Comparison of ENCODE assay signal across 2 cellular contexts in the genomic region with DNA sequence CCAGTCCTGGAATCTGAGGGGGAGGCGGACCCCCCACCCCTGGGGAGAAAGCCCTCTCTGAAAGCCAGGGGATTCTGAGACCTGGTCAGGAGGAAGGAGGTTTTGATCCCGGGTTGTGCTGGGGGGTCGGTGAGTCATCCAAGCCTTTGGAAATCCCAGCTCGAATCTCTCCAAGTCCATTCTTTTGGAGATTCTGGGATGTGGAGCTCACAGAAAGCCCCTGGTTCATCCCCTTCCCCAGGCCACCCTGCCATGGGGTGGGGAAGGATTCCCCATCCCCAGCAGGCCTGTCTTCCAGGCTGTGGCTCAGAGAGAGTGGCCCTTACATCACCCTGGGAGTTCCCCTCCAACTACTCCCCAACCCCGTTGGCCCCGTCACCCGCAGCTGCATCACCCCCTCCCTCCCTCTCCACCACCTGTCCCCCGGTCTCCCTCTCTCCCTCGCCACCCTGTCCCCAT.
TF ChIP-seq lines count a peak whose summit lies in the region.

No MANE protein-coding gene starts in this region.

TF ChIP-seq in IMR-90, 13 proteins besides CTCF, POLR2A, EP300 and RAD21:
- peak; percentile 48; the same call in 1 of the 2 replicates for TF ChIP-seq FOS (IDR thresholded peaks at IDR 0.05; ENCODE audit: low read depth, low read length)
- no peak for TF ChIP-seq CEBPB (IDR thresholded peaks at IDR 0.05; ENCODE audit: low read depth, low read length)
- no peak for TF ChIP-seq MAZ (IDR thresholded peaks at IDR 0.05; ENCODE audit: borderline replicate concordance, low read depth, low read length)

TF ChIP-seq in K562, 482 proteins besides CTCF, POLR2A, EP300 and RAD21 (continues in another document):
- TF ChIP-seq CEBPB (tag; IDR thresholded peaks at IDR 0.05) = no peak
- no peak for TF ChIP-seq CBX5 (IDR thresholded peaks at IDR 0.05; ENCODE audit: borderline replicate concordance, low read depth)
- no peak for TF ChIP-seq RNF2 (IDR thresholded peaks at IDR 0.05)
- TF ChIP-seq, protein P1, sequence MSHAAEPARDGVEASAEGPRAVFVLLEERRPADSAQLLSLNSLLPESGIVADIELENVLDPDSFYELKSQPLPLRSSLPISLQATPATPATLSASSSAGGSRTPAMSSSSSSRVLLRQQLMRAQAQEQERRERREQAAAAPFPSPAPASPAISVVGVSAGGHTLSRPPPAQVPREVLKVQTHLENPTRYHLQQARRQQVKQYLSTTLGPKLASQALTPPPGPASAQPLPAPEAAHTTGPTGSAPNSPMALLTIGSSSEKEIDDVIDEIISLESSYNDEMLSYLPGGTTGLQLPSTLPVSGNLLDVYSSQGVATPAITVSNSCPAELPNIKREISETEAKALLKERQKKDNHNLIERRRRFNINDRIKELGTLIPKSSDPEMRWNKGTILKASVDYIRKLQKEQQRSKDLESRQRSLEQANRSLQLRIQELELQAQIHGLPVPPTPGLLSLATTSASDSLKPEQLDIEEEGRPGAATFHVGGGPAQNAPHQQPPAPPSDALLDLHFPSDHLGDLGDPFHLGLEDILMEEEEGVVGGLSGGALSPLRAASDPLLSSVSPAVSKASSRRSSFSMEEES (CRISPR knock-in tag; IDR thresholded peaks at IDR 0.05) = no peak
- no peak for TF ChIP-seq SMARCC2 (IDR thresholded peaks at IDR 0.05; ENCODE audit: low read depth)
- TF ChIP-seq ETV1 (tag; conservative IDR thresholded peaks at IDR 0.05; ENCODE audit: low read depth) = no peak
- no peak for TF ChIP-seq CAMTA2 (CRISPR knock-in tag; conservative IDR thresholded peaks at IDR 0.05)
- no peak for TF ChIP-seq BACH1 (tag; IDR thresholded peaks at IDR 0.05)
- no peak for TF ChIP-seq ETV6 (IDR thresholded peaks at IDR 0.05; ENCODE audit: borderline replicate concordance in 1 of 2, low read depth in 2 of 2, low read length in 1 of 2)
- TF ChIP-seq ETV6 (CRISPR knock-in tag; IDR thresholded peaks at IDR 0.05; ENCODE audit: borderline replicate concordance) = no peak
- TF ChIP-seq BCL6 (CRISPR knock-in tag; IDR thresholded peaks at IDR 0.05) = no peak
- no peak for TF ChIP-seq RBM17 (IDR thresholded peaks at IDR 0.05; ENCODE audit: borderline replicate concordance, low read depth, low read length)
- TF ChIP-seq ZNF217 (CRISPR knock-in tag; IDR thresholded peaks at IDR 0.05) = no peak
- TF ChIP-seq GTF2A2 (tag; IDR thresholded peaks at IDR 0.05) = no peak
- TF ChIP-seq DIDO1 (tag; IDR thresholded peaks at IDR 0.05; ENCODE audit: low read depth) = no peak
- no peak for TF ChIP-seq SMARCA4 (IDR thresholded peaks at IDR 0.05)
- TF ChIP-seq, protein P2, sequence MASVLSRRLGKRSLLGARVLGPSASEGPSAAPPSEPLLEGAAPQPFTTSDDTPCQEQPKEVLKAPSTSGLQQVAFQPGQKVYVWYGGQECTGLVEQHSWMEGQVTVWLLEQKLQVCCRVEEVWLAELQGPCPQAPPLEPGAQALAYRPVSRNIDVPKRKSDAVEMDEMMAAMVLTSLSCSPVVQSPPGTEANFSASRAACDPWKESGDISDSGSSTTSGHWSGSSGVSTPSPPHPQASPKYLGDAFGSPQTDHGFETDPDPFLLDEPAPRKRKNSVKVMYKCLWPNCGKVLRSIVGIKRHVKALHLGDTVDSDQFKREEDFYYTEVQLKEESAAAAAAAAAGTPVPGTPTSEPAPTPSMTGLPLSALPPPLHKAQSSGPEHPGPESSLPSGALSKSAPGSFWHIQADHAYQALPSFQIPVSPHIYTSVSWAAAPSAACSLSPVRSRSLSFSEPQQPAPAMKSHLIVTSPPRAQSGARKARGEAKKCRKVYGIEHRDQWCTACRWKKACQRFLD (CRISPR knock-in tag; IDR thresholded peaks at IDR 0.05) = no peak
- no peak for TF ChIP-seq BRD9 (IDR thresholded peaks at IDR 0.05; ENCODE audit: low read depth, partially characterized antibody)
- TF ChIP-seq POLR2H (tag; IDR thresholded peaks at IDR 0.05; ENCODE audit: low read depth) = no peak
- TF ChIP-seq HMGN3 (IDR thresholded peaks at IDR 0.05; ENCODE audit: borderline replicate concordance, extremely low read depth, insufficient read length, low read depth, low read length) = no peak
- TF ChIP-seq ZNF354B (CRISPR knock-in tag; IDR thresholded peaks at IDR 0.05) = no peak
- TF ChIP-seq KDM4B (IDR thresholded peaks at IDR 0.05; ENCODE audit: borderline replicate concordance in 2 of 2, low read depth in 1 of 2) = no peak
- TF ChIP-seq ZNF175 (CRISPR knock-in tag; IDR thresholded peaks at IDR 0.05; ENCODE audit: low read depth) = no peak
- no peak for TF ChIP-seq KDM5B (IDR thresholded peaks at IDR 0.05; ENCODE audit: insufficient replicate concordance, low read depth, low read length)
- no peak for TF ChIP-seq CBFA2T2 (conservative IDR thresholded peaks at IDR 0.05)
- no peak for TF ChIP-seq SIN3A (IDR thresholded peaks at IDR 0.05; ENCODE audit: borderline replicate concordance in 2 of 2, control insufficient read depth in 1 of 2, low read depth in 2 of 2, low read length in 2 of 2)
- TF ChIP-seq, protein P3, sequence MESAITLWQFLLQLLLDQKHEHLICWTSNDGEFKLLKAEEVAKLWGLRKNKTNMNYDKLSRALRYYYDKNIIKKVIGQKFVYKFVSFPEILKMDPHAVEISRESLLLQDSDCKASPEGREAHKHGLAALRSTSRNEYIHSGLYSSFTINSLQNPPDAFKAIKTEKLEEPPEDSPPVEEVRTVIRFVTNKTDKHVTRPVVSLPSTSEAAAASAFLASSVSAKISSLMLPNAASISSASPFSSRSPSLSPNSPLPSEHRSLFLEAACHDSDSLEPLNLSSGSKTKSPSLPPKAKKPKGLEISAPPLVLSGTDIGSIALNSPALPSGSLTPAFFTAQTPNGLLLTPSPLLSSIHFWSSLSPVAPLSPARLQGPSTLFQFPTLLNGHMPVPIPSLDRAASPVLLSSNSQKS (CRISPR knock-in tag; IDR thresholded peaks at IDR 0.05) = no peak
- TF ChIP-seq JUND (IDR thresholded peaks at IDR 0.05; ENCODE audit: borderline replicate concordance, low read depth, low read length) = peak; percentile 31; the same call in 1 of the 2 replicates
- no peak for TF ChIP-seq JUND (tag; IDR thresholded peaks at IDR 0.05; ENCODE audit: borderline replicate concordance, low read depth, low read length)
- peak; percentile 43; the same call in 1 of the 2 replicates for TF ChIP-seq ATF7 (IDR thresholded peaks at IDR 0.05)
- TF ChIP-seq TAF15 (IDR thresholded peaks at IDR 0.05; ENCODE audit: low read depth, low read length) = no peak
- TF ChIP-seq, protein P4, sequence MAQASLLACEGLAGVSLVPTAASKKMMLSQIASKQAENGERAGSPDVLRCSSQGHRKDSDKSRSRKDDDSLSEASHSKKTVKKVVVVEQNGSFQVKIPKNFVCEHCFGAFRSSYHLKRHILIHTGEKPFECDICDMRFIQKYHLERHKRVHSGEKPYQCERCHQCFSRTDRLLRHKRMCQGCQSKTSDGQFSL (CRISPR knock-in tag; IDR thresholded peaks at IDR 0.05) = no peak
- TF ChIP-seq, protein P4 (tag; IDR thresholded peaks at IDR 0.05) = no peak
- 0 out of 2 replicates have a peak, but pooled peaks have one; percentile 1 for TF ChIP-seq ZBTB7A (IDR thresholded peaks at IDR 0.05; ENCODE audit: borderline replicate concordance, control insufficient read depth, low read depth, low read length)
- TF ChIP-seq BDP1 (IDR thresholded peaks at IDR 0.05; ENCODE audit: insufficient read depth, insufficient read length) = no peak
- TF ChIP-seq, protein P5, sequence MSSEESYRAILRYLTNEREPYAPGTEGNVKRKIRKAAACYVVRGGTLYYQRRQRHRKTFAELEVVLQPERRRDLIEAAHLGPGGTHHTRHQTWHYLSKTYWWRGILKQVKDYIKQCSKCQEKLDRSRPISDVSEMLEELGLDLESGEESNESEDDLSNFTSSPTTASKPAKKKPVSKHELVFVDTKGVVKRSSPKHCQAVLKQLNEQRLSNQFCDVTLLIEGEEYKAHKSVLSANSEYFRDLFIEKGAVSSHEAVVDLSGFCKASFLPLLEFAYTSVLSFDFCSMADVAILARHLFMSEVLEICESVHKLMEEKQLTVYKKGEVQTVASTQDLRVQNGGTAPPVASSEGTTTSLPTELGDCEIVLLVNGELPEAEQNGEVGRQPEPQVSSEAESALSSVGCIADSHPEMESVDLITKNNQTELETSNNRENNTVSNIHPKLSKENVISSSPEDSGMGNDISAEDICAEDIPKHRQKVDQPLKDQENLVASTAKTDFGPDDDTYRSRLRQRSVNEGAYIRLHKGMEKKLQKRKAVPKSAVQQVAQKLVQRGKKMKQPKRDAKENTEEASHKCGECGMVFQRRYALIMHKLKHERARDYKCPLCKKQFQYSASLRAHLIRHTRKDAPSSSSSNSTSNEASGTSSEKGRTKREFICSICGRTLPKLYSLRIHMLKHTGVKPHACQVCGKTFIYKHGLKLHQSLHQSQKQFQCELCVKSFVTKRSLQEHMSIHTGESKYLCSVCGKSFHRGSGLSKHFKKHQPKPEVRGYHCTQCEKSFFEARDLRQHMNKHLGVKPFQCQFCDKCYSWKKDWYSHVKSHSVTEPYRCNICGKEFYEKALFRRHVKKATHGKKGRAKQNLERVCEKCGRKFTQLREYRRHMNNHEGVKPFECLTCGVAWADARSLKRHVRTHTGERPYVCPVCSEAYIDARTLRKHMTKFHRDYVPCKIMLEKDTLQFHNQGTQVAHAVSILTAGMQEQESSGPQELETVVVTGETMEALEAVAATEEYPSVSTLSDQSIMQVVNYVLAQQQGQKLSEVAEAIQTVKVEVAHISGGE (CRISPR knock-in tag; IDR thresholded peaks at IDR 0.05) = no peak
- no peak for TF ChIP-seq ZNF699 (CRISPR knock-in tag; IDR thresholded peaks at IDR 0.05; ENCODE audit: insufficient replicate concordance)
- TF ChIP-seq MED1 (CRISPR knock-in tag; IDR thresholded peaks at IDR 0.05; ENCODE audit: borderline replicate concordance) = no peak
- TF ChIP-seq MAFK (IDR thresholded peaks at IDR 0.05; ENCODE audit: low read length) = no peak
- TF ChIP-seq ZNF239 (CRISPR knock-in tag; IDR thresholded peaks at IDR 0.05) = no peak
- TF ChIP-seq NFYB (IDR thresholded peaks at IDR 0.05; ENCODE audit: extremely low read depth, insufficient read length) = no peak
- no peak for TF ChIP-seq SP2 (IDR thresholded peaks at IDR 0.05; ENCODE audit: extremely low read depth, low read depth, low read length, poor library complexity, severe bottlenecking)
- no peak for TF ChIP-seq TAF7 (tag; IDR thresholded peaks at IDR 0.05)
- peak; percentile 38; the same call in 1 of the 2 replicates for TF ChIP-seq FOSL1 (tag; conservative IDR thresholded peaks at IDR 0.05)
- TF ChIP-seq DPF2 (IDR thresholded peaks at IDR 0.05) = peak; percentile 21; the same call in 1 of the 2 replicates
- TF ChIP-seq EZH2 (IDR thresholded peaks at IDR 0.05; ENCODE audit: borderline replicate concordance, low read depth, low read length) = no peak
- TF ChIP-seq, protein P6, sequence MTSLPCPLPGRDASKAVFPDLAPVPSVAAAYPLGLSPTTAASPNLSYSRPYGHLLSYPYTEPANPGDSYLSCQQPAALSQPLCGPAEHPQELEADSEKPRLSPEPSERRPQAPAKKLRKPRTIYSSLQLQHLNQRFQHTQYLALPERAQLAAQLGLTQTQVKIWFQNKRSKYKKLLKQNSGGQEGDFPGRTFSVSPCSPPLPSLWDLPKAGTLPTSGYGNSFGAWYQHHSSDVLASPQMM (CRISPR knock-in tag; IDR thresholded peaks at IDR 0.05) = no peak
- TF ChIP-seq MAFG (tag; conservative IDR thresholded peaks at IDR 0.05) = no peak
- TF ChIP-seq, protein P7, sequence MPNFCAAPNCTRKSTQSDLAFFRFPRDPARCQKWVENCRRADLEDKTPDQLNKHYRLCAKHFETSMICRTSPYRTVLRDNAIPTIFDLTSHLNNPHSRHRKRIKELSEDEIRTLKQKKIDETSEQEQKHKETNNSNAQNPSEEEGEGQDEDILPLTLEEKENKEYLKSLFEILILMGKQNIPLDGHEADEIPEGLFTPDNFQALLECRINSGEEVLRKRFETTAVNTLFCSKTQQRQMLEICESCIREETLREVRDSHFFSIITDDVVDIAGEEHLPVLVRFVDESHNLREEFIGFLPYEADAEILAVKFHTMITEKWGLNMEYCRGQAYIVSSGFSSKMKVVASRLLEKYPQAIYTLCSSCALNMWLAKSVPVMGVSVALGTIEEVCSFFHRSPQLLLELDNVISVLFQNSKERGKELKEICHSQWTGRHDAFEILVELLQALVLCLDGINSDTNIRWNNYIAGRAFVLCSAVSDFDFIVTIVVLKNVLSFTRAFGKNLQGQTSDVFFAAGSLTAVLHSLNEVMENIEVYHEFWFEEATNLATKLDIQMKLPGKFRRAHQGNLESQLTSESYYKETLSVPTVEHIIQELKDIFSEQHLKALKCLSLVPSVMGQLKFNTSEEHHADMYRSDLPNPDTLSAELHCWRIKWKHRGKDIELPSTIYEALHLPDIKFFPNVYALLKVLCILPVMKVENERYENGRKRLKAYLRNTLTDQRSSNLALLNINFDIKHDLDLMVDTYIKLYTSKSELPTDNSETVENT (CRISPR knock-in tag; IDR thresholded peaks at IDR 0.05) = no peak
- no peak for TF ChIP-seq ELF2 (CRISPR knock-in tag; IDR thresholded peaks at IDR 0.05)
- TF ChIP-seq MAZ (CRISPR knock-in tag; conservative IDR thresholded peaks at IDR 0.05 in 1 of 2, IDR thresholded peaks at IDR 0.05 in 1 of 2) = peak in 1 of 2 experiments; percentile 30; a peak in 1 of 4 replicates
- TF ChIP-seq PHB (CRISPR knock-in tag; IDR thresholded peaks at IDR 0.05) = no peak
- no peak for TF ChIP-seq ATF1 (CRISPR knock-in tag; IDR thresholded peaks at IDR 0.05)
- TF ChIP-seq ATF1 (tag; IDR thresholded peaks at IDR 0.05) = no peak
- TF ChIP-seq GTF2E2 (tag; IDR thresholded peaks at IDR 0.05) = no peak
- no peak for TF ChIP-seq PPARD (CRISPR knock-in tag; IDR thresholded peaks at IDR 0.05)
- TF ChIP-seq ZSCAN32 (CRISPR knock-in tag; IDR thresholded peaks at IDR 0.05) = no peak
- TF ChIP-seq SRSF7 (optimal IDR thresholded peaks at IDR 0.05; ENCODE audit: low read depth, low read length) = no peak
- no peak for TF ChIP-seq ZSCAN29 (IDR thresholded peaks at IDR 0.05)
